Comparison of ENCODE assay signal across 18 cellular contexts in genomic region chr22:49878206-49878605, GRCh38. TPM values are rescaled to one million over a fixed set of nuclear protein-coding genes. Genes with fewer than 3 reads are reported as not detected.
DNase-seq lines count a peak whose midpoint lies in the region; ATAC-seq, FAIRE-seq and TF ChIP-seq lines count a peak whose summit lies in the region.
"Had no signal": no experiment of that assay in that cellular context is flagged by ENCODE, and none has a peak within 500 bp of the region (broad histone marks: within the 10 kb centered on the region; RNA-seq: fewer than 3 reads in every experiment).

No MANE protein-coding gene starts in this region.

- POLR2A ChIA-PET in CD4-positive, alpha-beta T cell (lab: Charles Lee): no interaction called here

- no peak for FAIRE-seq in GM12891 (lab: Jason Lieb, UNC)
- FAIRE-seq: GM12892, GM18507 had no signal

- DNase-seq in activated T-cell treated with anti-CD3 and anti-CD28 coated beads, Interleukin-2, amount 50 U/mL, for 72 hours: no peak
- no peak for DNase-seq in activated T-cell treated with anti-CD3 and anti-CD28 coated beads, Interleukin-2, amount 50 U/mL, for 48 hours
- no peak for DNase-seq in CD4-positive, alpha-beta T cell
- no peak for DNase-seq in central memory CD8-positive, alpha-beta T cell (ENCODE audit: low spot score in 2 of 2)
- DNase-seq in progenitor cell of endocrine pancreas (ENCODE audit: low spot score, unreplicated experiment) (no peak), COLO668 (lab: John Stamatoyannopoulos, UW; ENCODE audit: unreplicated experiment) (no peak), GM12891 (ENCODE audit: insufficient read length, low spot score) (no peak), NCI-H2107 (lab: John Stamatoyannopoulos, UW) (no peak)
- DNase-seq: C1 segment of cervical spinal cord; CD4-positive, alpha-beta memory T cell; DMS 273 treated with DMSO at 0.1 percent for 48 hours; DMS53; DND-41; EL; GM23248 had no signal

- H3K36me3 Mint-ChIP-seq in activated T-cell treated with anti-CD3 and anti-CD28 coated beads, Interleukin-2, amount 50 U/mL, for 72 hours (ENCODE audit: insufficient read depth in 2 of 2): peaks cover 2 to 16% of the 10 kb centered on the region in 2 donors
- peaks cover 38% of the 10 kb centered on the region for H3K36me3 Mint-ChIP-seq in CD4-positive, alpha-beta T cell (ENCODE audit: low read depth)
- peaks cover 13% of the 10 kb centered on the region for H3K36me3 Mint-ChIP-seq in central memory CD8-positive, alpha-beta T cell (ENCODE audit: insufficient read depth)
- H3K36me3 Mint-ChIP-seq in progenitor cell of endocrine pancreas (ENCODE audit: insufficient read depth): peaks cover 53% of the 10 kb centered on the region

- H3K9me3 Mint-ChIP-seq in activated T-cell treated with anti-CD3 and anti-CD28 coated beads, Interleukin-2, amount 50 U/mL, for 72 hours: no peaks in the 10 kb centered on the region
- no peaks in the 10 kb centered on the region for H3K9me3 Mint-ChIP-seq in CD4-positive, alpha-beta T cell
- H3K9me3 Mint-ChIP-seq in central memory CD8-positive, alpha-beta T cell: no peaks in the 10 kb centered on the region
- H3K9me3 Mint-ChIP-seq in progenitor cell of endocrine pancreas (ENCODE audit: low read depth): peaks cover 26% of the 10 kb centered on the region
- H3K9me3 Mint-ChIP-seq: CD4-positive, alpha-beta memory T cell had no signal

- H3K27ac ChIP-seq in CD4-positive, alpha-beta T cell (ENCODE audit: low read depth, low read length): no peak overlapping the region
- H3K27ac ChIP-seq: GM23248 had no signal

- no peaks in the 10 kb centered on the region for H3K27me3 Mint-ChIP-seq in activated T-cell treated with anti-CD3 and anti-CD28 coated beads, Interleukin-2, amount 50 U/mL, for 72 hours (ENCODE audit: low read depth)
- no peaks in the 10 kb centered on the region for H3K27me3 Mint-ChIP-seq in CD4-positive, alpha-beta T cell
- no peaks in the 10 kb centered on the region for H3K27me3 Mint-ChIP-seq in central memory CD8-positive, alpha-beta T cell
- H3K27me3 Mint-ChIP-seq in progenitor cell of endocrine pancreas: no peaks in the 10 kb centered on the region
- H3K27me3 Mint-ChIP-seq: B cell; CD4-positive, alpha-beta memory T cell had no signal

- TF ChIP-seq POLR2A in GM12891 (IDR thresholded peaks at IDR 0.05; ENCODE audit: low read depth, low read length): no peak

- H3K4me3 Mint-ChIP-seq in activated T-cell treated with anti-CD3 and anti-CD28 coated beads, Interleukin-2, amount 50 U/mL, for 72 hours: no peak overlapping the region
- H3K4me3 Mint-ChIP-seq in CD4-positive, alpha-beta T cell: no peak overlapping the region
- no peak overlapping the region for H3K4me3 Mint-ChIP-seq in central memory CD8-positive, alpha-beta T cell
- H3K4me3 Mint-ChIP-seq in progenitor cell of endocrine pancreas (ENCODE audit: low read depth): no peak overlapping the region
- H3K4me3 Mint-ChIP-seq: B cell; CD4-positive, alpha-beta memory T cell had no signal

- peaks cover 13% of the 10 kb centered on the region for H3K4me1 Mint-ChIP-seq in activated T-cell treated with anti-CD3 and anti-CD28 coated beads, Interleukin-2, amount 50 U/mL, for 72 hours (ENCODE audit: low read depth)
- H3K4me1 Mint-ChIP-seq in CD4-positive, alpha-beta T cell (ENCODE audit: low read depth): peaks cover 59% of the 10 kb centered on the region
- peaks cover 58% of the 10 kb centered on the region for H3K4me1 Mint-ChIP-seq in central memory CD8-positive, alpha-beta T cell
- peaks cover 3% of the 10 kb centered on the region for H3K4me1 Mint-ChIP-seq in progenitor cell of endocrine pancreas (ENCODE audit: low read depth)

- no peak for ATAC-seq in activated T-cell treated with anti-CD3 and anti-CD28 coated beads, Interleukin-2, amount 50 U/mL, for 72 hours (replicated peaks in 1 of 2)
- no peak for ATAC-seq in CD4-positive, alpha-beta T cell (ENCODE audit: poor library complexity)
- ATAC-seq in central memory CD8-positive, alpha-beta T cell (replicated peaks; ENCODE audit: extremely low read depth, poor library complexity, severe bottlenecking): no peak

- peak overlapping the region; percentile 24 for H3K27ac Mint-ChIP-seq in activated T-cell treated with anti-CD3 and anti-CD28 coated beads, Interleukin-2, amount 50 U/mL, for 72 hours
- H3K27ac Mint-ChIP-seq in CD4-positive, alpha-beta T cell: peak overlapping the region; percentile 20
- H3K27ac Mint-ChIP-seq in central memory CD8-positive, alpha-beta T cell (ENCODE audit: low read depth): peak overlapping the region; percentile 65
- peak overlapping the region; percentile 71 for H3K27ac Mint-ChIP-seq in progenitor cell of endocrine pancreas
- H3K27ac Mint-ChIP-seq: B cell had no signal

- CTCF ChIA-PET in CD4-positive, alpha-beta T cell (lab: Charles Lee): no interaction called here

- H3K9me3 ChIP-seq in CD4-positive, alpha-beta T cell (ENCODE audit: control insufficient read depth, low read length): no peaks in the 10 kb centered on the region

- intact Hi-C loops in CD4-positive, alpha-beta T cell (cut with DNase I, micrococcal nuclease): no loop called here

- no peak for TF ChIP-seq CTCF in CD4-positive, alpha-beta T cell (IDR thresholded peaks at IDR 0.05)
- TF ChIP-seq CTCF in progenitor cell of endocrine pancreas (IDR thresholded peaks at IDR 0.05; ENCODE audit: unreplicated experiment): no peak

- H3K27me3 ChIP-seq in CD4-positive, alpha-beta T cell (ENCODE audit: control insufficient read depth, insufficient read depth, low read length): no peaks in the 10 kb centered on the region

TF ChIP-seq in GM12891, 5 proteins besides CTCF, POLR2A, EP300 and RAD21:
- no peak for TF ChIP-seq TAF1 (IDR thresholded peaks at IDR 0.05; ENCODE audit: low read depth, low read length)
- TF ChIP-seq POLR2AphosphoS5 (IDR thresholded peaks at IDR 0.05; ENCODE audit: low read depth, low read length): no peak
- no peak for TF ChIP-seq SPI1 (IDR thresholded peaks at IDR 0.05; ENCODE audit: low read depth, low read length)
- no peak for TF ChIP-seq PAX5 (IDR thresholded peaks at IDR 0.05; ENCODE audit: insufficient read depth, low read length, severe bottlenecking)
- TF ChIP-seq POU2F2 (IDR thresholded peaks at IDR 0.05; ENCODE audit: low read depth, low read length): no peak
TF ChIP-seq in GM12891: peak in this region for 0.

RNA-seq across cellular contexts. Expression of gene ZBED4, which starts 24.6 kb away (rescaled TPM):
- 10 to 100 TPM; 22.3 to 23.6 TPM for total RNA-seq in activated T-cell treated with anti-CD3 and anti-CD28 coated beads, Interleukin-2, amount 50 U/mL, for 72 hours
- total RNA-seq in CD4-positive, alpha-beta T cell: 10 to 100 TPM; 14.8 to 15.0 TPM
- total RNA-seq in progenitor cell of endocrine pancreas: 34.3 and 36.5 TPM in 2 replicates
- polyA plus RNA-seq in GM12891 (2012; ENCODE audit: low read depth, missing spikeins): 9.5 TPM

RNA-seq across cellular contexts. Expression of gene ALG12, which starts 40.0 kb away (rescaled TPM):
- 10 to 100 TPM; 11.7 to 13.6 TPM for total RNA-seq in activated T-cell treated with anti-CD3 and anti-CD28 coated beads, Interleukin-2, amount 50 U/mL, for 72 hours
- total RNA-seq in CD4-positive, alpha-beta T cell: 10 to 100 TPM; 13.5 to 14.6 TPM
- 22.0 and 25.7 TPM in 2 replicates for total RNA-seq in progenitor cell of endocrine pancreas
- 13.5 TPM for polyA plus RNA-seq in GM12891 (2012; ENCODE audit: low read depth, missing spikeins)

RNA-seq across cellular contexts. Expression of gene CRELD2, which starts 40.2 kb away (rescaled TPM):
- total RNA-seq in activated T-cell treated with anti-CD3 and anti-CD28 coated beads, Interleukin-2, amount 50 U/mL, for 72 hours: 10 to 100 TPM; 24.4 to 33.2 TPM
- 10 to 100 TPM; 21.2 to 23.3 TPM for total RNA-seq in CD4-positive, alpha-beta T cell
- total RNA-seq in progenitor cell of endocrine pancreas: 42.2 and 42.4 TPM in 2 replicates
- 35.8 TPM for polyA plus RNA-seq in GM12891 (2012; ENCODE audit: low read depth, missing spikeins)

RNA-seq across cellular contexts. Expression of gene BRD1, which starts 50.5 kb away (rescaled TPM):
- total RNA-seq in activated T-cell treated with anti-CD3 and anti-CD28 coated beads, Interleukin-2, amount 50 U/mL, for 72 hours: 10 to 100 TPM; 42.3 to 43.4 TPM
- 100 to 1,000 TPM; 129 to 130 TPM for total RNA-seq in CD4-positive, alpha-beta T cell
- 57.3 and 65.7 TPM in 2 replicates for total RNA-seq in progenitor cell of endocrine pancreas
- 11.3 TPM for polyA plus RNA-seq in GM12891 (2012; ENCODE audit: low read depth, missing spikeins)

Comparison
In these comparisons a context has a peak if more than half of its experiments do, and no peak if none do; other contexts are left out.
1. H3K27ac Mint-ChIP-seq: peak in every context shown above with its lines; median percentile 71 in progenitor cell of endocrine pancreas; 65 in central memory CD8-positive, alpha-beta T cell; 24 in activated T-cell treated with anti-CD3 and anti-CD28 coated beads, Interleukin-2, amount 50 U/mL, for 72 hours; 20 in CD4-positive, alpha-beta T cell.